ENCODE assay signal across 1 cellular context in the genomic region with DNA sequence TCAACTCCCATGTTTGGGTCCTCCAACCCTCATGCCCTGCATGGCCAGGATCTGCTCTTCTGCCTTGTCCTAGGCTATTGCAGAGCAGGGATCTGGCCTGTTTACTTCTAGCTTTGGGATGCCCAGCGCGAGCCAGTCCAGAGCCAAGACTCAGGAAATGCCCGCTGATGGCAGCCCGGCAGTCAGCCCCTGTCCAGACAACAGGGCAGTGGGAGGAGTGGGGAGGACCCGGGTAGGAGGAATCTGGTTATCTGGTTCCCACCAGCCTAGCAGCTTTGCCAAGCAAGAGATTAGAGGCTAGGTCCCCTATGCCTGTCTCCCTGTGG.
A peak's percentile ranks its signal among the peaks of the same experiment; 100 is the strongest.
TF ChIP-seq lines count a peak whose summit lies in the region.

No MANE protein-coding gene starts in this region.

TF ChIP-seq in GM12878, 131 proteins besides CTCF, POLR2A, EP300 and RAD21:
- TF ChIP-seq ZNF217 (IDR thresholded peaks at IDR 0.05): 0 out of 2 replicates have a peak, but pooled peaks have one; percentile 37
- no peak for TF ChIP-seq ETV6 (conservative IDR thresholded peaks at IDR 0.05 in 1 of 2, IDR thresholded peaks at IDR 0.05 in 1 of 2; ENCODE audit: borderline replicate concordance in 1 of 2, low read depth in 1 of 2)
- no peak for TF ChIP-seq CHD4 (IDR thresholded peaks at IDR 0.05)
TF ChIP-seq in GM12878: peak in this region for 1.
